Comparison of ENCODE assay signal across 9 cellular contexts in genomic region chr3:66142079-66142478, GRCh38.
"Had no signal": no experiment of that assay in that cellular context is flagged by ENCODE, and none has a peak within 500 bp of the region (broad histone marks: within the 10 kb centered on the region; RNA-seq: fewer than 3 reads in every experiment).

No MANE protein-coding gene starts in this region.

- H3K4me2 ChIP-seq: GM23338 had no signal

- H2AFZ ChIP-seq: GM23248, GM23338 had no signal

- H3K27ac ChIP-seq: GM23248 had no signal

- DNase-seq: GM23248, GOT3, H7, H9, HCEC 1CT, HFFc6 had no signal

- ATAC-seq: GM23338, HCT116 had no signal

- H3K4me1 ChIP-seq: HAP-1 had no signal

- H3K9ac ChIP-seq: GM23248 had no signal

- H3K4me3 ChIP-seq: GM23248, GM23338, HAP-1 had no signal

- H3K36me3 ChIP-seq: HAP-1 had no signal
